Comparison of ENCODE assay signal across 9 cellular contexts in the genomic region with DNA sequence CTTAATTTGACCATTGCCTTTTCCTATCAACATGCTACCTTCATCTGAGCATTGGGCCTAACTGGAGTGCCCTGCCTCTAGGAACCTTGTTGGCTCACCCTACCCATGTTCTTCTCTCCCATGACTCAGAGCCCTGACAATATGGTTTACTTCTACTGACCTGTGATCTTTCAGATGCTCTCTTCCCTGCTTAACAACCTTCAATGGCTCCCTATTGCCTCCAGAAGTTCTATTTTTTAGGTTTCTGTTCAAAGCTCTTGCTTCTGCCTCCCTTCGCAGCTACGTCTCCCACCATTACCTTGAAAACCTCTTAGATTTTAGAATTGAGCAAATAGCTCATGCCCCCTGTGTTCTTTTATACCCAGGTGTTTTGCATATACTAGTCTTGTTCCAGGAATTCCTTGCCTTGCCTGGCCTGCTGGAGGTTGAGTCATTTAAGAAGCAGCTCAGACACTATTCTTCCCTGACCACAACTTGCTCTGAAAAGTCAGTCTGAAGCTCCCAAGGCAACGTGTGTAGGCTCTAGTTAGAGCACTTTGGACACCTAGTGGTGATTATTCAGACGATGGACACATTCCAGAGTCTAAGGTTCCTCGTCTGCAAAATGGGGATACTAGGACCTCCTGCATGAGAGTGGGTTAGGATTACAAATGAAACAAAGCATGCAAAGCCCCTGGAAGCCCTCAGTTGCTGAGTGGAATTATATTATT.
DNase-seq lines count a peak whose midpoint lies in the region; ATAC-seq and TF ChIP-seq lines count a peak whose summit lies in the region.
"Had no signal": no experiment of that assay in that cellular context is flagged by ENCODE, and none has a peak within 500 bp of the region (broad histone marks: within the 10 kb centered on the region; RNA-seq: fewer than 3 reads in every experiment).

No MANE protein-coding gene starts in this region.

- H3K4me1 ChIP-seq in GM23248 (ENCODE audit: insufficient read depth) (peaks cover 55% of the 10 kb centered on the region), Panc1 (ENCODE audit: control insufficient read depth, insufficient read depth, low read length) (no peaks in the 10 kb centered on the region), smooth muscle cell (ENCODE audit: low read depth) (no peaks in the 10 kb centered on the region)

- H3K36me3 ChIP-seq in GM23248 (ENCODE audit: low read depth) (no peaks in the 10 kb centered on the region), Panc1 (ENCODE audit: control insufficient read depth, insufficient read depth, low read length) (no peaks in the 10 kb centered on the region), smooth muscle cell (ENCODE audit: low read depth) (no peaks in the 10 kb centered on the region)

- H3K9me3 ChIP-seq in GM23248 (ENCODE audit: low read depth) (no peaks in the 10 kb centered on the region), Panc1 (ENCODE audit: control insufficient read depth, insufficient read depth, low read depth, low read length) (no peaks in the 10 kb centered on the region), smooth muscle cell (replicated peaks; ENCODE audit: low read depth) (no peaks in the 10 kb centered on the region)

- no peaks in the 10 kb centered on the region for H3K27me3 ChIP-seq in GM23248 (replicated peaks; ENCODE audit: insufficient read depth)
- H3K27me3 ChIP-seq in Panc1 (ENCODE audit: control insufficient read depth, insufficient read depth, low read length), result 0 out of 2 replicates have a peak, but pooled peaks cover 2% of the 10 kb centered on the region
- H3K27me3 ChIP-seq in smooth muscle cell (ENCODE audit: low read depth), result peaks cover 14% of the 10 kb centered on the region

- intact Hi-C loops in Panc1 (cut with micrococcal nuclease; ENCODE audit: unreplicated experiment), result loop anchor here (2.0 kb wide), 1 partner anchor 35 kb away; no protein-coding TSS in a partner anchor

- in situ Hi-C loops in GM23248 (cut with MboI) (no loop called here), Panc1 (cut with HindIII; ENCODE audit: low pct_unique_long_range_greater_than_20kb, low sequenced_read_pairs) (no loop called here)

- CTCF ChIA-PET in Panc1 (lab: Charles Lee), result interaction anchor here (0.6 to 1.2 kb wide), 6 partner anchors 8 to 133 kb away, joined by 3 to 10 read pairs (median 4); no protein-coding TSS in a partner anchor

- no TSS peak for BruUV-seq in Panc1 (replicated peaks; lab: Mats Ljungman, UMichigan)

- H3K79me2 ChIP-seq in GM23248 (ENCODE audit: insufficient read depth), result no peaks in the 10 kb centered on the region
- H3K79me2 ChIP-seq in smooth muscle cell (ENCODE audit: low read depth), result no peaks in the 10 kb centered on the region

- DNase-seq in GM23248 (peak; percentile 97), Panc1 (ENCODE audit: low read depth, low spot score) (peak; percentile 30), fibroblast of the aortic adventitia (ENCODE audit: low read depth) (peak; percentile 70), smooth muscle cell (lab: John Stamatoyannopoulos, UW; ENCODE audit: unreplicated experiment) (no peak), NCI-H187 treated with DMSO at 0.1 percent for 48 hours (lab: John Stamatoyannopoulos, UW) (no peak), NCI-H2107 (lab: John Stamatoyannopoulos, UW) (no peak)
- DNase-seq in activated CD4-positive, CD25-positive, alpha-beta regulatory T cell treated with anti-CD3 and anti-CD28 coated beads, Interleukin-2, amount 50 U/mL, for 72 hours, result no peak
- DNase-seq: activated T-cell treated with anti-CD3 and anti-CD28 coated beads, Interleukin-2, amount 50 U/mL, for 72 hours; stimulated activated CD4-positive, alpha-beta T cell treated with anti-CD3 and anti-CD28 coated beads, Interleukin-1b, Interleukin-23, amount 100 ng/mL, for 48 hours had no signal

- H3F3A ChIP-seq in GM23248 (ENCODE audit: insufficient read depth) (peaks cover 44% of the 10 kb centered on the region), smooth muscle cell (ENCODE audit: low read depth) (no peaks in the 10 kb centered on the region)

- H3K9me2 ChIP-seq in GM23248 (ENCODE audit: insufficient read depth), result no peaks in the 10 kb centered on the region

- H2AFZ ChIP-seq in GM23248 (no peak overlapping the region), smooth muscle cell (ENCODE audit: low read depth) (no peak overlapping the region)

- H3K4me3 ChIP-seq in GM23248 (no peak overlapping the region), Panc1 (ENCODE audit: low read depth in 2 of 2, low read length in 2 of 2) (no peak overlapping the region), fibroblast of the aortic adventitia (ENCODE audit: low read depth, low read length) (no peak overlapping the region), smooth muscle cell (no peak overlapping the region)

- peak; percentile 87 for ATAC-seq in Panc1
- ATAC-seq: activated T-cell treated with anti-CD3 and anti-CD28 coated beads, Interleukin-2, amount 50 U/mL, for 72 hours had no signal

- peak; percentile 72 for TF ChIP-seq CTCF in Panc1 (IDR thresholded peaks at IDR 0.05)
- peak; percentile 22 for TF ChIP-seq CTCF in fibroblast of the aortic adventitia (IDR thresholded peaks at IDR 0.05; ENCODE audit: insufficient read depth, low read length)
- peak; percentile 34 for TF ChIP-seq CTCF in smooth muscle cell (IDR thresholded peaks at IDR 0.05; ENCODE audit: borderline replicate concordance, insufficient read depth, poor library complexity, severe bottlenecking)

- peak overlapping the region; percentile 63 for H3K4me2 ChIP-seq in GM23248 (ENCODE audit: unreplicated experiment)
- H3K4me2 ChIP-seq in smooth muscle cell, result no peak overlapping the region

- peak overlapping the region; percentile 56 for H3K9ac ChIP-seq in GM23248
- no peak overlapping the region for H3K9ac ChIP-seq in smooth muscle cell (ENCODE audit: low read depth)

- WGBS in GM23248 (ENCODE audit: low coverage in 1 of 2, low lambda C conversion rate in 2 of 2, missing lambda C conversion rate in 2 of 2), 2 experiments, result 31% methylated on average over 5 of the region's 5 CpGs
- WGBS in smooth muscle cell (ENCODE audit: low lambda C conversion rate), result 49% methylated on average over 5 of the region's 5 CpGs

- H4K20me1 ChIP-seq in GM23248 (ENCODE audit: insufficient read depth) (no peaks in the 10 kb centered on the region), smooth muscle cell (ENCODE audit: low read depth) (no peaks in the 10 kb centered on the region)

- H3K27ac ChIP-seq in GM23248 (peak overlapping the region; percentile 93), Panc1 (ENCODE audit: low read length) (no peak overlapping the region), smooth muscle cell (ENCODE audit: low read depth) (no peak overlapping the region)

- POLR2A ChIA-PET in Panc1 (lab: Charles Lee), result no interaction called here

Comparison
In these comparisons a context has a peak if more than half of its experiments do, and no peak if none do; other contexts are left out.
1. DNase-seq: peak in GM23248 (single experiment), Panc1 (single experiment) and fibroblast of the aortic adventitia (single experiment); none in smooth muscle cell (single experiment), activated CD4-positive, CD25-positive, alpha-beta regulatory T cell treated with anti-CD3 and anti-CD28 coated beads, Interleukin-2, amount 50 U/mL, for 72 hours (single experiment), NCI-H187 treated with DMSO at 0.1 percent for 48 hours (single experiment) and NCI-H2107 (single experiment).
2. CTCF ChIP-seq: peak in every context shown above with its lines; median percentile 72 in Panc1; 34 in smooth muscle cell; 22 in fibroblast of the aortic adventitia.